Comparison of ENCODE assay signal across 6 cellular contexts in genomic region chr18:58855521-58855920, GRCh38. TPM values are rescaled to one million over a fixed set of nuclear protein-coding genes. Genes with fewer than 3 reads are reported as not detected.
A peak's percentile ranks its signal among the peaks of the same experiment; 100 is the strongest.
DNase-seq lines count a peak whose midpoint lies in the region; ATAC-seq and TF ChIP-seq lines count a peak whose summit lies in the region.
"Not testable (repeated sequence)": the region's sequence is repeated elsewhere in the genome, so short reads cannot be mapped to it uniquely, and the experiment has no call there.

No MANE protein-coding gene starts in this region.

- not testable (repeated sequence) for H3K36me3 ChIP-seq in mammary epithelial cell (ENCODE audit: insufficient read depth, low read length); colonic mucosa

- 97% methylated on average over 7 of the region's 7 CpGs for WGBS in mammary epithelial cell (ENCODE audit: low coverage, missing lambda C conversion rate)

- not testable (repeated sequence) for H3K79me2 ChIP-seq in mammary epithelial cell (ENCODE audit: insufficient read depth, low read length)

- H4K20me1 ChIP-seq in mammary epithelial cell (ENCODE audit: insufficient read depth, low read length): not testable (repeated sequence)

- DNase-seq in Daoy (ENCODE audit: low read depth) (peak; percentile 9), NCI-H69 (lab: John Stamatoyannopoulos, UW) (peak; percentile 40), mammary epithelial cell (peak; percentile 34), colonic mucosa (peak; percentile 41), left colon (peak in 1 of 2 donors; percentile 28)
- DNase-seq in osteocyte (ENCODE audit: extremely low spot score, unreplicated experiment): not testable (repeated sequence)

- TF ChIP-seq CTCF in mammary epithelial cell (conservative IDR thresholded peaks at IDR 0.05 in 1 of 2, IDR thresholded peaks at IDR 0.05 in 1 of 2; ENCODE audit: extremely low read depth in 1 of 2, insufficient read depth in 1 of 2, low read depth in 1 of 2, low read length in 2 of 2); colonic mucosa (IDR thresholded peaks at IDR 0.05); osteocyte (IDR thresholded peaks at IDR 0.05): not testable (repeated sequence)

- H3K4me2 ChIP-seq in mammary epithelial cell (ENCODE audit: insufficient read depth, low read depth, low read length): not testable (repeated sequence)

- BruUV-seq in mammary epithelial cell (replicated peaks; lab: Mats Ljungman, UMichigan): not testable (repeated sequence)

- not testable (repeated sequence) for H3K27me3 Mint-ChIP-seq in osteocyte (ENCODE audit: unreplicated experiment)

- dilution Hi-C loops in mammary epithelial cell (cut with HindIII; ENCODE audit: low sequenced_read_pairs): not testable (repeated sequence)

- H3K27ac Mint-ChIP-seq in osteocyte (ENCODE audit: unreplicated experiment): peak overlapping the region; percentile 7

- CTCF ChIA-PET in mammary epithelial cell (lab: Charles Lee; ENCODE audit: low non-redundant PET): not testable (repeated sequence)

- not testable (repeated sequence) for H3K27me3 ChIP-seq in mammary epithelial cell (ENCODE audit: insufficient read depth, low read length); colonic mucosa

- H3K4me1 ChIP-seq in mammary epithelial cell (ENCODE audit: insufficient read depth, low read length); colonic mucosa: not testable (repeated sequence)

- not testable (repeated sequence) for H3K4me3 ChIP-seq in mammary epithelial cell (replicated peaks in 1 of 3; ENCODE audit: insufficient read depth in 1 of 3, low read depth in 2 of 3, low read length in 3 of 3); colonic mucosa

- in situ Hi-C loops in mammary epithelial cell (cut with MboI; ENCODE audit: low sequenced_read_pairs in 2 of 2): loop anchor here in 1 of 2 donors (5.0 kb wide), 1 partner anchor 63 kb away; no protein-coding TSS in a partner anchor

- H3K9me3 ChIP-seq in mammary epithelial cell (replicated peaks; ENCODE audit: insufficient read depth, low read length); colonic mucosa: not testable (repeated sequence)

- intact Hi-C loops in mammary epithelial cell (cut with micrococcal nuclease); colonic mucosa (cut with DNase I); left colon (cut with DNase I, micrococcal nuclease): not testable (repeated sequence)

- not testable (repeated sequence) for H3K4me3 Mint-ChIP-seq in osteocyte (ENCODE audit: unreplicated experiment)

- peak; percentile 97 for ATAC-seq in left colon

- not testable (repeated sequence) for H2AFZ ChIP-seq in mammary epithelial cell (ENCODE audit: low read depth, low read length)

- H3K27ac ChIP-seq in mammary epithelial cell (ENCODE audit: insufficient read depth, low read depth, low read length); colonic mucosa: not testable (repeated sequence)

- not testable (repeated sequence) for H3K9me3 Mint-ChIP-seq in osteocyte (ENCODE audit: unreplicated experiment)

- peaks cover 24% of the 10 kb centered on the region for H3K4me1 Mint-ChIP-seq in osteocyte (ENCODE audit: unreplicated experiment)

- not testable (repeated sequence) for H3K9ac ChIP-seq in mammary epithelial cell (ENCODE audit: insufficient read depth, low read length); colonic mucosa (ENCODE audit: low read depth in 2 of 2, low read length in 2 of 2)

- H3K36me3 Mint-ChIP-seq in osteocyte (ENCODE audit: unreplicated experiment): not testable (repeated sequence)

RNA-seq across cellular contexts. Expression of gene ZNF532, which starts 9.2 kb away (rescaled TPM):
- 16.6 and 20.8 TPM in 2 replicates for total RNA-seq in Daoy (2014; rRNA removed; shearing (Covaris generic))
- total RNA-seq in mammary epithelial cell (10 to 100 TPM; 62.2 to 68.7 TPM), colonic mucosa (10 to 100 TPM in 1 of 2 donors, 1 to 10 TPM in 1; 5.6 to 14.8 TPM), left colon (10 to 100 TPM in 1 of 2 donors, 1 to 10 TPM in 1; 7.1 to 17.2 TPM), osteocyte (92.7 and 97.8 TPM in 2 replicates)
- 38.4 TPM for polyA plus RNA-seq in mammary epithelial cell
- polyA minus RNA-seq in mammary epithelial cell: 139 TPM
